Comparison of ENCODE assay signal across 8 cellular contexts in genomic region chr3:50525987-50526386, GRCh38. TPM values are rescaled to one million over a fixed set of nuclear protein-coding genes. Genes with fewer than 3 reads are reported as not detected.
A peak's percentile ranks its signal among the peaks of the same experiment; 100 is the strongest.
DNase-seq lines count a peak whose midpoint lies in the region; ATAC-seq, FAIRE-seq and TF ChIP-seq lines count a peak whose summit lies in the region.

No MANE protein-coding gene starts in this region.

- peak; percentile 71 for DNase-seq in GM19239 (ENCODE audit: insufficient read length, low spot score)
- DNase-seq in activated naive CD4-positive, alpha-beta T cell treated with Interleukin-2 at 50 U/mL for 16 hours, result peak; percentile 54
- DNase-seq in kidney tubule cell (ENCODE audit: low spot score), result peak; percentile 79
- peak; percentile 85 for DNase-seq in stimulated activated CD8-positive, alpha-beta memory T cell treated with anti-CD3 and anti-CD28 coated beads, Interleukin-4, amount 100 ng/mL, for 48 hours
- DNase-seq in NCI-H345 treated with DMSO at 0.1 percent for 48 hours (lab: John Stamatoyannopoulos, UW; ENCODE audit: unreplicated experiment), result no peak
- DNase-seq in inferior parietal cortex (ENCODE audit: extremely low spot score), result no peak

- FAIRE-seq in GM19239 (lab: Jason Lieb, UNC), result no peak

- ATAC-seq in GM18858 (IDR thresholded peaks at IDR 0.05; ENCODE audit: unreplicated experiment), result no peak

TF ChIP-seq in PFSK-1, 5 proteins besides CTCF, POLR2A, EP300 and RAD21:
- peak; percentile 96 to 97 for TF ChIP-seq REST (IDR thresholded peaks at IDR 0.05; ENCODE audit: insufficient read depth in 1 of 2, low read depth in 2 of 2, low read length in 2 of 2)
- TF ChIP-seq TAF1 (IDR thresholded peaks at IDR 0.05; ENCODE audit: borderline replicate concordance, insufficient read depth, low read length), result no peak
- no peak for TF ChIP-seq FOXP2 (optimal IDR thresholded peaks at IDR 0.05; ENCODE audit: borderline replicate concordance, extremely low read depth, extremely low read length, insufficient read depth)
- TF ChIP-seq POLR2AphosphoS5 (IDR thresholded peaks at IDR 0.05; ENCODE audit: low read depth, low read length), result no peak
- TF ChIP-seq SIN3A (IDR thresholded peaks at IDR 0.05; ENCODE audit: borderline replicate concordance, insufficient read depth, low read length), result peak; percentile 50; the same call in 1 of the 2 replicates

RNA-seq across cellular contexts. Expression of gene CACNA2D2, which starts 22.6 kb away (rescaled TPM):
- polyA plus RNA-seq in PFSK-1 (2012; ENCODE audit: insufficient read length, low read depth), result 30.2 TPM

RNA-seq across cellular contexts. Expression of gene C3orf18, which starts 41.6 kb away (rescaled TPM):
- 0.78 TPM for polyA plus RNA-seq in PFSK-1 (2012; ENCODE audit: insufficient read length, low read depth)

RNA-seq across cellular contexts. Expression of gene HEMK1, which starts 43.3 kb away (rescaled TPM):
- polyA plus RNA-seq in PFSK-1 (2012; ENCODE audit: insufficient read length, low read depth), result 8.7 TPM

Comparison
In these comparisons a context has a peak if more than half of its experiments do, and no peak if none do; other contexts are left out.
1. DNase-seq: peak in GM19239 (single experiment), activated naive CD4-positive, alpha-beta T cell treated with Interleukin-2 at 50 U/mL for 16 hours (single experiment), kidney tubule cell (single experiment) and stimulated activated CD8-positive, alpha-beta memory T cell treated with anti-CD3 and anti-CD28 coated beads, Interleukin-4, amount 100 ng/mL, for 48 hours (single experiment); none in NCI-H345 treated with DMSO at 0.1 percent for 48 hours (single experiment) and inferior parietal cortex (single experiment).